Comparison of ENCODE assay signal across 8 cellular contexts in the genomic region with DNA sequence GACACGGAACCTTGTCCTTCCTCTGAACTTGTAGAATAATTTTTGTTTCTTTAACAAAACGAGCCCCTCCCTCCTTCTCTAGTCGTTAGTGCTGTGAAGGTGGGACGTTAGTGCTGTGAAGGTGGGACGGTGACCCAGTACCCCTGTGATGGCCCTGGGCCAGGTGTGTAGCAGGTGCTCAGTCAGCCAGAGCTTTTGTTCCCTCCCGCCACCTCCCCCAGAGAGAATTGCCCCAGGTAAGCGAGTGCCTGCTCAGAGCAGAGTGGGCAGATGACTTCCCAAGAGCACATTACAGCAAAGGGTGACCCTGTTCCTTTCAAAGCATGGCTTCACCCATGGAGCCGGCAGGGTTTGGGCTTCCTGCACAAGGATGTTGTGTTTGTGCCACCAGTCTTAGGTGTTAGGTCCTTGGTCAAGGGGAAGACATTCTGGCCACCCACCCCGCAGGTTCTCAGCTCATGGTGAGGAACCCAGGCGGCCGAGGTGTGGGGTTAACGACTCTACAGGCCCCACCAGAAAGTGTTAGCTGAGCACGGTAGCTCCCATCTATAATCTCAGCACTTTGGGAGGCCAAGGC. TPM values are rescaled to one million over a fixed set of nuclear protein-coding genes. Genes with fewer than 3 reads are reported as not detected.
A peak's percentile ranks its signal among the peaks of the same experiment; 100 is the strongest.
DNase-seq lines count a peak whose midpoint lies in the region; ATAC-seq, FAIRE-seq and TF ChIP-seq lines count a peak whose summit lies in the region.

No MANE protein-coding gene starts in this region.

- H2AK5ac ChIP-seq in H1 (ENCODE audit: low read depth, low read length): no peak overlapping the region

- peaks cover 11 to 50% of the 10 kb centered on the region in 2 experiments for H4K20me1 ChIP-seq in H1 (replicated peaks in 1 of 2; ENCODE audit: control insufficient read depth in 1 of 2, insufficient read depth in 2 of 2, low read length in 2 of 2)

- peaks cover 25% of the 10 kb centered on the region for H3K79me1 ChIP-seq in H1 (ENCODE audit: low read depth, low read length)

- H3K79me2 ChIP-seq in H1 (ENCODE audit: control insufficient read depth in 1 of 2, insufficient read depth in 2 of 2, low read length in 2 of 2): peaks cover 3 to 77% of the 10 kb centered on the region in 2 experiments; a peak in 3 of 4 replicates

- FAIRE-seq in H1 (lab: Jason Lieb, UNC): no peak
- no peak for FAIRE-seq in small intestine (lab: Jason Lieb, UNC)

- H2BK120ac ChIP-seq in H1 (replicated peaks; ENCODE audit: low read depth, low read length): no peak overlapping the region

- H2AFZ ChIP-seq in H1 (ENCODE audit: low read length): no peak overlapping the region

- H3K56ac ChIP-seq in H1 (replicated peaks; ENCODE audit: insufficient read length, low read depth, low read length): no peak overlapping the region

- no peak overlapping the region for H2BK12ac ChIP-seq in H1 (ENCODE audit: low read depth, low read length)

- DNase-seq in NCI-H345 (lab: John Stamatoyannopoulos, UW) (peak; percentile 2), NCI-H345 treated with DMSO at 0.1 percent for 48 hours (lab: John Stamatoyannopoulos, UW; ENCODE audit: unreplicated experiment) (no peak), NT2/D1 (ENCODE audit: low read depth, low spot score) (no peak), H1 (ENCODE audit: low read depth in 1 of 2, low spot score in 2 of 2) (no peak), small intestine (no peak), testis (no peak), NCI-H1417 treated with DMSO at 0.1 percent for 48 hours (lab: John Stamatoyannopoulos, UW) (no peak)

- H3K9ac ChIP-seq in NT2/D1 (ENCODE audit: insufficient read length, low read depth): peak overlapping the region; percentile 22
- H3K9ac ChIP-seq in H1 (replicated peaks in 1 of 4; ENCODE audit: extremely low read depth in 1 of 4, low read depth in 3 of 4, low read length in 3 of 4): no peak overlapping the region

- no peak overlapping the region for H3K23ac ChIP-seq in H1 (ENCODE audit: insufficient read length)

- peaks cover 35% of the 10 kb centered on the region for H3K4me1 ChIP-seq in NT2/D1 (ENCODE audit: insufficient read depth, insufficient read length)
- peaks cover 0 to 18% (median 5%) of the 10 kb centered on the region in 4 experiments; a peak in 5 of 7 replicates for H3K4me1 ChIP-seq in H1 (replicated peaks in 1 of 4; ENCODE audit: control insufficient read depth in 3 of 4, insufficient read depth in 4 of 4, low read length in 3 of 4)
- peaks cover 22 to 34% of the 10 kb centered on the region in 2 donors for H3K4me1 ChIP-seq in small intestine (ENCODE audit: control insufficient read depth in 2 of 2, insufficient read depth in 1 of 2, low read depth in 1 of 2, low read length in 1 of 2)
- H3K4me1 ChIP-seq in testis: no peaks in the 10 kb centered on the region

- TF ChIP-seq POLR2A in H1 (IDR thresholded peaks at IDR 0.05; ENCODE audit: control extremely low read depth in 1 of 2, low read depth in 2 of 2, low read length in 2 of 2): no peak
- no peak for TF ChIP-seq POLR2A in testis (IDR thresholded peaks at IDR 0.05)

- H3K4me3 ChIP-seq in NT2/D1 (ENCODE audit: insufficient read length, low read depth) (no peak overlapping the region), H1 (ENCODE audit: extremely low read depth in 1 of 4, insufficient read depth in 2 of 4, low read depth in 3 of 4, low read length in 4 of 4) (no peak overlapping the region), small intestine (ENCODE audit: low read depth in 1 of 2, low read length in 2 of 2) (no peak overlapping the region), testis (no peak overlapping the region)

- H3K23me2 ChIP-seq in H1 (ENCODE audit: low read depth, low read length): no peaks in the 10 kb centered on the region

- no peak for ATAC-seq in GM18861 (IDR thresholded peaks at IDR 0.05; ENCODE audit: unreplicated experiment)

- no peak overlapping the region for H3K4me2 ChIP-seq in H1 (ENCODE audit: insufficient read depth in 1 of 2, low read depth in 2 of 2, low read length in 2 of 2)

- H4K91ac ChIP-seq in H1 (replicated peaks; ENCODE audit: insufficient read length, low read length): no peak overlapping the region

- H4K8ac ChIP-seq in H1 (ENCODE audit: extremely low read depth, insufficient read depth, low read length): peak overlapping the region; percentile 1; the same call in 1 of the 2 replicates

- no peak for TF ChIP-seq EP300 in H1 (IDR thresholded peaks at IDR 0.05; ENCODE audit: borderline replicate concordance in 1 of 2, low read depth in 2 of 2, low read length in 2 of 2)

- H3K36me3 ChIP-seq in NT2/D1 (ENCODE audit: insufficient read depth, insufficient read length, low read length) (peaks cover 58% of the 10 kb centered on the region), H1 (ENCODE audit: control insufficient read depth in 2 of 4, insufficient read depth in 4 of 4, low read length in 3 of 4) (no peaks in the 10 kb centered on the region), small intestine (ENCODE audit: control insufficient read depth in 2 of 2, insufficient read depth in 2 of 2, low read length in 2 of 2) (no peaks in the 10 kb centered on the region), testis (ENCODE audit: low read depth, missing control alignments) (no peaks in the 10 kb centered on the region)

- H3K14ac ChIP-seq in H1 (ENCODE audit: insufficient read length): no peak overlapping the region

- H3K4ac ChIP-seq in H1 (replicated peaks; ENCODE audit: insufficient read length, low read depth, low read length): no peak overlapping the region

- H2BK15ac ChIP-seq in H1 (ENCODE audit: low read length): no peak overlapping the region

- H2BK5ac ChIP-seq in H1 (ENCODE audit: low read depth, low read length): no peak overlapping the region

- no peak overlapping the region for H3K18ac ChIP-seq in H1 (ENCODE audit: extremely low read depth, low read length)

- no peak for TF ChIP-seq RAD21 in H1 (IDR thresholded peaks at IDR 0.05 in 1 of 2, conservative IDR thresholded peaks at IDR 0.05 in 1 of 2; ENCODE audit: low read depth in 2 of 2, low read length in 2 of 2)

- TF ChIP-seq CTCF in H1 (IDR thresholded peaks at IDR 0.05; ENCODE audit: control extremely low read depth in 1 of 3, insufficient read depth in 1 of 3, low read depth in 1 of 3, low read length in 3 of 3) (no peak), testis (IDR thresholded peaks at IDR 0.05) (no peak)

- CTCF ChIA-PET in H1 (lab: Charles Lee; ENCODE audit: partially characterized antibody): interaction anchor here (0.7 to 4.1 kb wide), 12 partner anchors 8 to 230 kb away, joined by 3 to 16 read pairs (median 4); no protein-coding TSS in a partner anchor

- no peak overlapping the region for H2BK20ac ChIP-seq in H1 (ENCODE audit: low read length)

- H3K9me3 ChIP-seq in NT2/D1 (ENCODE audit: insufficient read depth, low read length) (no peaks in the 10 kb centered on the region), H1 (ENCODE audit: insufficient read depth in 2 of 2, low read depth in 1 of 2, low read length in 1 of 2) (no peaks in the 10 kb centered on the region), small intestine (ENCODE audit: control insufficient read depth, low read depth) (no peaks in the 10 kb centered on the region), testis (no peaks in the 10 kb centered on the region)

- POLR2A ChIA-PET in H1 (lab: Charles Lee; ENCODE audit: partially characterized antibody): interaction anchor here (0.6 to 1.3 kb wide), 2 partner anchors 22 to 25 kb away, joined by 4 read pairs; no protein-coding TSS in a partner anchor

- H4K5ac ChIP-seq in H1 (ENCODE audit: insufficient read length, low read depth, low read length): no peak overlapping the region

- WGBS in H1 (ENCODE audit: extremely low coverage in 1 of 2, insufficient coverage in 1 of 2, insufficient read length in 1 of 2, insufficient replicate concordance in 2 of 2, low coverage in 1 of 2, low lambda C conversion rate in 2 of 2, missing lambda C conversion rate in 1 of 2), 2 experiments: 79% methylated on average over 13 of the region's 13 CpGs; no CpG with 5 or more reads in 1 of the 2 experiments
- WGBS in small intestine, 3 donors: 35 to 67% (median 43%) methylated on average over 12 to 13 of the region's 13 CpGs
- WGBS in testis, 2 donors: 92 to 94% methylated on average over 13 of the region's 13 CpGs

- no peaks in the 10 kb centered on the region for H3K27me3 ChIP-seq in NT2/D1 (ENCODE audit: insufficient read depth, insufficient read length)
- no peaks in the 10 kb centered on the region for H3K27me3 ChIP-seq in H1 (replicated peaks in 1 of 4; ENCODE audit: control insufficient read depth in 3 of 4, extremely low read depth in 1 of 4, insufficient read depth in 3 of 4, low read length in 3 of 4)
- no peaks in the 10 kb centered on the region for H3K27me3 ChIP-seq in small intestine (ENCODE audit: control insufficient read depth in 2 of 2, insufficient read depth in 2 of 2, low read length in 2 of 2)
- no peaks in the 10 kb centered on the region for H3K27me3 ChIP-seq in testis

- intact Hi-C loops in testis (cut with DNase I; ENCODE audit: low total_unique reads): no loop called here

- H3K27ac ChIP-seq in H1 (ENCODE audit: low read depth, low read length) (no peak overlapping the region), small intestine (ENCODE audit: low read depth in 1 of 2, low read length in 1 of 2) (peak overlapping the region; percentile 83 to 87), testis (no peak overlapping the region)

TF ChIP-seq in H1, 55 proteins besides CTCF, POLR2A, EP300 and RAD21 (continues in another document):
- no peak for TF ChIP-seq SAP30 (IDR thresholded peaks at IDR 0.05; ENCODE audit: insufficient read depth, insufficient replicate concordance, low read length)
- TF ChIP-seq HDAC6 (IDR thresholded peaks at IDR 0.05; ENCODE audit: low read depth, low read length): no peak
- no peak for TF ChIP-seq SP4 (IDR thresholded peaks at IDR 0.05; ENCODE audit: low read length)
- no peak for TF ChIP-seq CTBP2 (IDR thresholded peaks at IDR 0.05; ENCODE audit: borderline replicate concordance, insufficient read depth, insufficient read length, low read length)
- no peak for TF ChIP-seq SP2 (IDR thresholded peaks at IDR 0.05; ENCODE audit: low read length)
- TF ChIP-seq TBP (IDR thresholded peaks at IDR 0.05; ENCODE audit: low read depth, low read length): no peak
- no peak for TF ChIP-seq TAF7 (optimal IDR thresholded peaks at IDR 0.05; ENCODE audit: borderline replicate concordance, low read depth, low read length)

RNA-seq across cellular contexts. Expression of a gene that starts 30.7 kb away (rescaled TPM):
- 140 and 144 TPM in 2 replicates for total RNA-seq in H1 (2021; fragmentation: NEBNext Ultra II Directional; extraction: Animal tissue kit (Norgen Biotek cat#: 25700))
- 66.2 and 77.8 TPM in 2 replicates for polyA plus RNA-seq in H1 (2011; rRNA removed)
- polyA plus RNA-seq in H1 (2011; cell fraction: cytosol; rRNA removed): 69.0 TPM
- 164 TPM for polyA plus RNA-seq in H1 (2011; cell fraction: nucleus; rRNA removed)
- polyA plus RNA-seq in H1 (2012, experiment 1 of 2): 61.4 to 78.1 TPM (median 74.2 TPM) in 4 replicates
- 45.2 TPM for polyA plus RNA-seq in H1 (2012, experiment 2 of 2)
- polyA plus RNA-seq in H1 (2013, experiment 1 of 2): 158 TPM
- 135 TPM for polyA plus RNA-seq in H1 (2013, experiment 2 of 2)
- polyA minus RNA-seq in H1 (2011; rRNA and poly(A)+ RNA removed): 242 and 245 TPM in 2 replicates
- polyA minus RNA-seq in H1 (2011; cell fraction: cytosol; rRNA and poly(A)+ RNA removed): 135 TPM
- polyA minus RNA-seq in H1 (2011; cell fraction: nucleus; rRNA and poly(A)+ RNA removed): 104 TPM
- 10 to 100 TPM in 1 of 3 donors, 1 to 10 TPM in 2; 6.9 to 10.8 (median 8.6) TPM for polyA plus RNA-seq in small intestine
- 10 to 100 TPM; 13.7 to 14.9 TPM for total RNA-seq in testis
- 9.7 TPM for polyA plus RNA-seq in testis (ENCODE audit: insufficient read depth, low read depth, low replicate concordance)

Comparison
In these comparisons a context has a peak if more than half of its experiments do, and no peak if none do; other contexts are left out.
1. H3K27ac ChIP-seq: peak in small intestine (2 of 2); none in H1 (single experiment) and testis (0 of 2).